In genomic region chr9:21334603-21334968, GRCh38 we compare ENCODE assay signal across 6 cellular contexts. TPM values are rescaled to one million over a fixed set of nuclear protein-coding genes. Genes with fewer than 3 reads are reported as not detected.
A peak's percentile ranks its signal among the peaks of the same experiment; 100 is the strongest.
DNase-seq lines count a peak whose midpoint lies in the region; ATAC-seq, FAIRE-seq and TF ChIP-seq lines count a peak whose summit lies in the region.

No MANE protein-coding gene starts in this region.

- ATAC-seq in GM19395 (IDR thresholded peaks at IDR 0.05; ENCODE audit: unreplicated experiment): peak; percentile 28

- H3K27ac ChIP-seq in endothelial cell of umbilical vein (ENCODE audit: insufficient read depth, low read depth, low read length) (peak overlapping the region; percentile 94), skin epidermis (peak overlapping the region; percentile 83 to 100 (median 97))

- peaks cover 35% of the 10 kb centered on the region for H3K4me1 ChIP-seq in endothelial cell of umbilical vein (ENCODE audit: control insufficient read depth, extremely low read depth, insufficient read depth, low read length)

- TF ChIP-seq POLR2A in endothelial cell of umbilical vein (IDR thresholded peaks at IDR 0.05; ENCODE audit: low read depth, low read length): no peak

- intact Hi-C loops in endothelial cell of umbilical vein (cut with micrococcal nuclease): loop anchor here (2.0 to 10.0 kb wide), 4 partner anchors 16 to 1110 kb away; partner anchors contain the start of genes DMRTA1 and MTAP

- H3K27me3 Mint-ChIP-seq in IgD-negative memory B cell: no peaks in the 10 kb centered on the region

- dilution Hi-C loops in endothelial cell of umbilical vein (cut with MboI; ENCODE audit: extremely low pct_ligation_motif_present, low sequenced_read_pairs): no loop called here

- peak overlapping the region; percentile 92 to 98 (median 97) for H3K4me3 Mint-ChIP-seq in IgD-negative memory B cell

- FAIRE-seq in endothelial cell of umbilical vein (lab: Jason Lieb, UNC): peak; percentile 15

- H3K4me2 ChIP-seq in endothelial cell of umbilical vein (ENCODE audit: insufficient read depth, low read length): peak overlapping the region; percentile 99

- H3K9me3 ChIP-seq in endothelial cell of umbilical vein (replicated peaks; ENCODE audit: control insufficient read depth, insufficient read depth, low read length): no peaks in the 10 kb centered on the region

- POLR2A ChIA-PET in endothelial cell of umbilical vein (lab: Charles Lee): interaction anchor here (1.3 kb wide), 1 partner anchor 8 kb away, joined by 7 read pairs; no protein-coding TSS in a partner anchor

- no peaks in the 10 kb centered on the region for H3K9me1 ChIP-seq in endothelial cell of umbilical vein (replicated peaks; ENCODE audit: control insufficient read depth, extremely low read depth, insufficient read depth, low read length)

- TF ChIP-seq CTCF in endothelial cell of umbilical vein (IDR thresholded peaks at IDR 0.05; ENCODE audit: extremely low read depth in 1 of 2, insufficient read depth in 1 of 2, low read depth in 1 of 2, low read length in 2 of 2): no peak

- H3K27me3 ChIP-seq in endothelial cell of umbilical vein (ENCODE audit: control insufficient read depth in 2 of 2, insufficient read depth in 2 of 2, low read length in 2 of 2): peaks cover 7 to 9% of the 10 kb centered on the region in 2 experiments

- peak overlapping the region; percentile 99 for H3K9ac ChIP-seq in endothelial cell of umbilical vein (replicated peaks; ENCODE audit: extremely low read depth, insufficient read depth, low read length)

- DNase-seq in endothelial cell of umbilical vein (ENCODE audit: low read depth, low spot score) (no peak), occipital lobe (lab: John Stamatoyannopoulos, UW) (no peak), islet precursor cell (no peak)

- BruUV-seq in endothelial cell of umbilical vein (replicated peaks; lab: Mats Ljungman, UMichigan): no TSS peak

- H3K9me3 Mint-ChIP-seq in IgD-negative memory B cell: no peaks in the 10 kb centered on the region

- H2AFZ ChIP-seq in endothelial cell of umbilical vein (ENCODE audit: low read depth, low read length): peak overlapping the region; percentile 84

- CTCF ChIA-PET in endothelial cell of umbilical vein (lab: Charles Lee): interaction anchor here (0.9 to 3.2 kb wide), 8 partner anchors 8 to 131 kb away, joined by 3 to 23 read pairs (median 8); no protein-coding TSS in a partner anchor

- peaks cover 55% of the 10 kb centered on the region for H3K79me2 ChIP-seq in endothelial cell of umbilical vein (ENCODE audit: control insufficient read depth, insufficient read depth, low read length)

- H3K4me3 ChIP-seq in endothelial cell of umbilical vein (replicated peaks in 1 of 3; ENCODE audit: insufficient read depth in 1 of 3, low read depth in 1 of 3, low read length in 3 of 3) (peak overlapping the region; percentile 60 to 96 (median 95)), skin epidermis (peak overlapping the region; percentile 57 to 92 (median 70))

- H3K36me3 Mint-ChIP-seq in IgD-negative memory B cell: peaks cover 1% of the 10 kb centered on the region

- H3K4me1 Mint-ChIP-seq in IgD-negative memory B cell: peaks cover 38 to 47% (median 40%) of the 10 kb centered on the region in 3 donors

- peaks cover 10% of the 10 kb centered on the region for H4K20me1 ChIP-seq in endothelial cell of umbilical vein (replicated peaks; ENCODE audit: control insufficient read depth, extremely low read depth, insufficient read depth, low read length)

- peak overlapping the region; percentile 85 to 91 (median 91) for H3K27ac Mint-ChIP-seq in IgD-negative memory B cell

- H3K36me3 ChIP-seq in endothelial cell of umbilical vein (ENCODE audit: control insufficient read depth in 2 of 2, extremely low read depth in 1 of 2, insufficient read depth in 2 of 2, low read length in 2 of 2): no peaks in the 10 kb centered on the region

TF ChIP-seq in endothelial cell of umbilical vein, 7 proteins besides CTCF, POLR2A, EP300 and RAD21:
- no peak for TF ChIP-seq GATA2 (IDR thresholded peaks at IDR 0.05; ENCODE audit: insufficient read depth, insufficient read length, low read depth, low read length)
- TF ChIP-seq, protein P1, sequence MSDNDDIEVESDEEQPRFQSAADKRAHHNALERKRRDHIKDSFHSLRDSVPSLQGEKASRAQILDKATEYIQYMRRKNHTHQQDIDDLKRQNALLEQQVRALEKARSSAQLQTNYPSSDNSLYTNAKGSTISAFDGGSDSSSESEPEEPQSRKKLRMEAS (IDR thresholded peaks at IDR 0.05; ENCODE audit: insufficient read depth, insufficient read length): no peak
- no peak for TF ChIP-seq POLR2AphosphoS5 (IDR thresholded peaks at IDR 0.05; ENCODE audit: insufficient read depth, low read depth, low read length)
- no peak for TF ChIP-seq FOS (IDR thresholded peaks at IDR 0.05; ENCODE audit: borderline replicate concordance, insufficient read depth, low read length)
- TF ChIP-seq JUN (IDR thresholded peaks at IDR 0.05; ENCODE audit: borderline replicate concordance, insufficient read depth, insufficient read length, low read depth): no peak
- no peak for TF ChIP-seq EZH2 (IDR thresholded peaks at IDR 0.05; ENCODE audit: borderline replicate concordance, low read depth, low read length, severe bottlenecking)
- no peak for TF ChIP-seq MYC (IDR thresholded peaks at IDR 0.05; ENCODE audit: low read depth, low read length)

RNA-seq across cellular contexts. Expression of gene KLHL9, which starts 0.6 kb away (rescaled TPM):
- polyA plus RNA-seq in IgD-negative memory B cell (8.4 TPM), endothelial cell of umbilical vein (7.4 and 8.0 TPM in 2 replicates)
- total RNA-seq in endothelial cell of umbilical vein (23.5 and 23.6 TPM in 2 replicates), occipital lobe (81.4 TPM)
- polyA plus RNA-seq in endothelial cell of umbilical vein (2011; cell fraction: cytosol; rRNA removed): 7.6 and 9.2 TPM in 2 replicates
- polyA plus RNA-seq in endothelial cell of umbilical vein (2011; cell fraction: nucleus; rRNA removed): 11.9 and 14.2 TPM in 2 replicates
- polyA plus RNA-seq in endothelial cell of umbilical vein (2012): 19.6 and 22.0 TPM in 2 replicates
- polyA minus RNA-seq in endothelial cell of umbilical vein: 37.3 and 37.5 TPM in 2 replicates
- 9.1 TPM for polyA minus RNA-seq in endothelial cell of umbilical vein (2011; cell fraction: cytosol; rRNA and poly(A)+ RNA removed)
- polyA minus RNA-seq in endothelial cell of umbilical vein (2011; cell fraction: nucleus; rRNA and poly(A)+ RNA removed): 32.3 and 42.3 TPM in 2 replicates

RNA-seq across cellular contexts. Expression of gene IFNA6, which starts 16.1 kb away (rescaled TPM):
- polyA plus RNA-seq in IgD-negative memory B cell: not detected
- total RNA-seq in endothelial cell of umbilical vein: not detected in 2 replicates
- polyA plus RNA-seq in endothelial cell of umbilical vein: not detected in 2 replicates
- polyA plus RNA-seq in endothelial cell of umbilical vein (2011; cell fraction: cytosol; rRNA removed): not detected in 2 replicates
- polyA plus RNA-seq in endothelial cell of umbilical vein (2011; cell fraction: nucleus; rRNA removed): not detected in 2 replicates
- polyA plus RNA-seq in endothelial cell of umbilical vein (2012): not detected in 2 replicates
- polyA minus RNA-seq in endothelial cell of umbilical vein: not detected in 2 replicates
- polyA minus RNA-seq in endothelial cell of umbilical vein (2011; cell fraction: cytosol; rRNA and poly(A)+ RNA removed): not detected
- not detected in 2 replicates for polyA minus RNA-seq in endothelial cell of umbilical vein (2011; cell fraction: nucleus; rRNA and poly(A)+ RNA removed)
- total RNA-seq in occipital lobe: not detected

RNA-seq across cellular contexts. Expression of gene IFNA5, which starts 29.5 kb away (rescaled TPM):
- polyA plus RNA-seq in IgD-negative memory B cell: not detected
- total RNA-seq in endothelial cell of umbilical vein: not detected in 2 replicates
- polyA plus RNA-seq in endothelial cell of umbilical vein: not detected in 2 replicates
- polyA plus RNA-seq in endothelial cell of umbilical vein (2011; cell fraction: cytosol; rRNA removed): not detected in 2 replicates
- polyA plus RNA-seq in endothelial cell of umbilical vein (2011; cell fraction: nucleus; rRNA removed): not detected in 2 replicates
- polyA plus RNA-seq in endothelial cell of umbilical vein (2012): not detected in 2 replicates
- not detected in 2 replicates for polyA minus RNA-seq in endothelial cell of umbilical vein
- not detected for polyA minus RNA-seq in endothelial cell of umbilical vein (2011; cell fraction: cytosol; rRNA and poly(A)+ RNA removed)
- not detected in 2 replicates for polyA minus RNA-seq in endothelial cell of umbilical vein (2011; cell fraction: nucleus; rRNA and poly(A)+ RNA removed)
- total RNA-seq in occipital lobe: not detected

RNA-seq across cellular contexts. Expression of gene IFNA13, which starts 33.3 kb away (rescaled TPM):
- polyA plus RNA-seq in IgD-negative memory B cell (not detected), endothelial cell of umbilical vein (not detected in 2 replicates)
- total RNA-seq in endothelial cell of umbilical vein (not detected in 2 replicates), occipital lobe (not detected)
- not detected in 2 replicates for polyA plus RNA-seq in endothelial cell of umbilical vein (2011; cell fraction: cytosol; rRNA removed)
- not detected in 2 replicates for polyA plus RNA-seq in endothelial cell of umbilical vein (2011; cell fraction: nucleus; rRNA removed)
- polyA plus RNA-seq in endothelial cell of umbilical vein (2012): not detected in 2 replicates
- polyA minus RNA-seq in endothelial cell of umbilical vein: not detected in 2 replicates
- polyA minus RNA-seq in endothelial cell of umbilical vein (2011; cell fraction: cytosol; rRNA and poly(A)+ RNA removed): not detected
- not detected in 2 replicates for polyA minus RNA-seq in endothelial cell of umbilical vein (2011; cell fraction: nucleus; rRNA and poly(A)+ RNA removed)

RNA-seq across cellular contexts. Expression of gene IFNA2, which starts 50.6 kb away (rescaled TPM):
- polyA plus RNA-seq in IgD-negative memory B cell (not detected), endothelial cell of umbilical vein (not detected in 2 replicates)
- total RNA-seq in endothelial cell of umbilical vein (not detected in 2 replicates), occipital lobe (not detected)
- not detected in 2 replicates for polyA plus RNA-seq in endothelial cell of umbilical vein (2011; cell fraction: cytosol; rRNA removed)
- polyA plus RNA-seq in endothelial cell of umbilical vein (2011; cell fraction: nucleus; rRNA removed): not detected in 2 replicates
- not detected in 2 replicates for polyA plus RNA-seq in endothelial cell of umbilical vein (2012)
- polyA minus RNA-seq in endothelial cell of umbilical vein: not detected in 2 replicates
- not detected for polyA minus RNA-seq in endothelial cell of umbilical vein (2011; cell fraction: cytosol; rRNA and poly(A)+ RNA removed)
- not detected in 2 replicates for polyA minus RNA-seq in endothelial cell of umbilical vein (2011; cell fraction: nucleus; rRNA and poly(A)+ RNA removed)
